8 cellular contexts compared by ENCODE assay signal in the genomic region with DNA sequence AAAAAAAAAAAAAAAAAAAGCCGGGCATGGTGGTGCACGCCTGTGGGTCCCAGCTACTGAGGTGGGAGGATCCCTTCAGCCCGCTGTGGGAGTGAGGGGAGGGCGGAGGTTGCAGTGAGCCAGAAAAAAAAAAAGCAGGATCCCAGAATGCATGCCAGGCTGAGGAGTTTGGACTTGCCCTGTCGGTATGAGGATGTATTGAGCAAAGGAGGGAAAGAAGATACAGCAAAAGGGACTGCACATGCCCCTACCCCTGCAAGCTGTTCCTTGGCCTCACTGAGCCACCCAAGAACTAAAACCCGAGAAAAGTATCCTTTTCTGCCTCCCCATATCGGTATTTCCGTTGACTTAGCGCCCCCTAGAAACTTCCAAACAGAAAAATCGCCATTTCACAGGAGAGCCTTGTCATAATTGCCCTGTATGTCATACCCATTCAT. TPM values are rescaled to one million over a fixed set of nuclear protein-coding genes. Genes with fewer than 3 reads are reported as not detected.
DNase-seq lines count a peak whose midpoint lies in the region; ATAC-seq and TF ChIP-seq lines count a peak whose summit lies in the region.

No MANE protein-coding gene starts in this region.

- 37 to 47% (median 43%) methylated on average over 10 of the region's 10 CpGs for WGBS in heart left ventricle, 4 donors

- TF ChIP-seq POLR2A in heart left ventricle (IDR thresholded peaks at IDR 0.05), result no peak

- no peak overlapping the region for H3K27ac Mint-ChIP-seq in activated CD4-positive, alpha-beta memory T cell treated with anti-CD3 and anti-CD28 coated beads for 36 hours
- no peak overlapping the region for H3K27ac Mint-ChIP-seq in activated CD4-positive, alpha-beta memory T cell treated with anti-CD3 and anti-CD28 coated beads, Interleukin-2, amount 10 ng/mL, durations not matched to agents 7 days and 5 days
- H3K27ac Mint-ChIP-seq in stimulated activated memory B cell treated with anti-CD40 and anti-IgM and Interleukin-4, amounts not matched to agents 10 μg/mL and 1 μg/mL and 100 μg/mL, for 72 hours, result peak overlapping the region; percentile 91

- H3K27ac ChIP-seq in heart left ventricle, result no peak overlapping the region

- H3K4me3 Mint-ChIP-seq in activated CD4-positive, alpha-beta memory T cell treated with anti-CD3 and anti-CD28 coated beads for 36 hours, result peak overlapping the region; percentile 45
- no peak overlapping the region for H3K4me3 Mint-ChIP-seq in activated CD4-positive, alpha-beta memory T cell treated with anti-CD3 and anti-CD28 coated beads, Interleukin-2, amount 10 ng/mL, durations not matched to agents 7 days and 5 days
- peak overlapping the region; percentile 23 for H3K4me3 Mint-ChIP-seq in stimulated activated memory B cell treated with anti-CD40 and anti-IgM and Interleukin-4, amounts not matched to agents 10 μg/mL and 1 μg/mL and 100 μg/mL, for 72 hours

- H3K27me3 Mint-ChIP-seq in activated CD4-positive, alpha-beta memory T cell treated with anti-CD3 and anti-CD28 coated beads for 36 hours, result no peaks in the 10 kb centered on the region
- peaks cover 2% of the 10 kb centered on the region for H3K27me3 Mint-ChIP-seq in activated CD4-positive, alpha-beta memory T cell treated with anti-CD3 and anti-CD28 coated beads, Interleukin-2, amount 10 ng/mL, durations not matched to agents 7 days and 5 days
- H3K27me3 Mint-ChIP-seq in stimulated activated memory B cell treated with anti-CD40 and anti-IgM and Interleukin-4, amounts not matched to agents 10 μg/mL and 1 μg/mL and 100 μg/mL, for 72 hours, result no peaks in the 10 kb centered on the region

- no peaks in the 10 kb centered on the region for H3K27me3 ChIP-seq in heart left ventricle

- no peaks in the 10 kb centered on the region for H3K9me3 ChIP-seq in heart left ventricle

- no peak for DNase-seq in activated CD4-positive, alpha-beta memory T cell treated with anti-CD3 and anti-CD28 coated beads for 36 hours
- no peak for DNase-seq in activated CD4-positive, alpha-beta memory T cell treated with anti-CD3 and anti-CD28 coated beads, Interleukin-2, amount 10 ng/mL, durations not matched to agents 7 days and 5 days
- DNase-seq in NCI-H69 (lab: John Stamatoyannopoulos, UW) (peak; percentile 74), dedifferentiated amniotic fluid mesenchymal stem cell (ENCODE audit: extremely low spot score) (peak; percentile 29), heart left ventricle (no peak)

- CTCF ChIA-PET in activated CD4-positive, alpha-beta memory T cell treated with anti-CD3 and anti-CD28 coated beads for 36 hours (lab: Charles Lee), result interaction anchor here (1.0 to 4.8 kb wide), 6 partner anchors 9 to 217 kb away, joined by 3 to 23 read pairs (median 6); partner anchors contain the start of gene MEF2D
- CTCF ChIA-PET in activated CD4-positive, alpha-beta memory T cell treated with anti-CD3 and anti-CD28 coated beads, Interleukin-2, amount 10 ng/mL, durations not matched to agents 7 days and 5 days (lab: Charles Lee), result interaction anchor here (0.7 to 1.5 kb wide), 3 partner anchors 122 to 168 kb away, joined by 3 to 6 read pairs (median 3); no protein-coding TSS in a partner anchor

- H3K36me3 ChIP-seq in heart left ventricle, result peaks cover 0 to 15% (median 11%) of the 10 kb centered on the region in 9 donors

- H3K4me1 ChIP-seq in heart left ventricle, result peaks cover 3 to 27% (median 14%) of the 10 kb centered on the region in 12 donors

- no peaks in the 10 kb centered on the region for H3K9me3 Mint-ChIP-seq in activated CD4-positive, alpha-beta memory T cell treated with anti-CD3 and anti-CD28 coated beads for 36 hours
- no peaks in the 10 kb centered on the region for H3K9me3 Mint-ChIP-seq in activated CD4-positive, alpha-beta memory T cell treated with anti-CD3 and anti-CD28 coated beads, Interleukin-2, amount 10 ng/mL, durations not matched to agents 7 days and 5 days
- H3K9me3 Mint-ChIP-seq in stimulated activated memory B cell treated with anti-CD40 and anti-IgM and Interleukin-4, amounts not matched to agents 10 μg/mL and 1 μg/mL and 100 μg/mL, for 72 hours, result no peaks in the 10 kb centered on the region

- peaks cover 38% of the 10 kb centered on the region for H3K4me1 Mint-ChIP-seq in activated CD4-positive, alpha-beta memory T cell treated with anti-CD3 and anti-CD28 coated beads for 36 hours (ENCODE audit: low read depth)
- peaks cover 35% of the 10 kb centered on the region for H3K4me1 Mint-ChIP-seq in activated CD4-positive, alpha-beta memory T cell treated with anti-CD3 and anti-CD28 coated beads, Interleukin-2, amount 10 ng/mL, durations not matched to agents 7 days and 5 days
- H3K4me1 Mint-ChIP-seq in stimulated activated memory B cell treated with anti-CD40 and anti-IgM and Interleukin-4, amounts not matched to agents 10 μg/mL and 1 μg/mL and 100 μg/mL, for 72 hours, result peaks cover 40% of the 10 kb centered on the region

- no peak overlapping the region for H3K4me3 ChIP-seq in heart left ventricle

- TF ChIP-seq CTCF in heart left ventricle (IDR thresholded peaks at IDR 0.05), result peak in 6 of 12 donors; percentile 17 to 37 (median 28)

- POLR2A ChIA-PET in activated CD4-positive, alpha-beta memory T cell treated with anti-CD3 and anti-CD28 coated beads for 36 hours (lab: Charles Lee), result interaction anchor here (1.0 kb wide), 1 partner anchor 11 kb away, joined by 3 read pairs; the partner anchor contains the start of gene NAXE
- POLR2A ChIA-PET in activated CD4-positive, alpha-beta memory T cell treated with anti-CD3 and anti-CD28 coated beads, Interleukin-2, amount 10 ng/mL, durations not matched to agents 7 days and 5 days (lab: Charles Lee), result interaction anchor here (0.9 kb wide), 1 partner anchor 10 kb away, joined by 4 read pairs; no protein-coding TSS in a partner anchor

- intact Hi-C loops in activated CD4-positive, alpha-beta memory T cell treated with anti-CD3 and anti-CD28 coated beads for 36 hours (cut with micrococcal nuclease), result loop anchor here (5.0 kb wide), 1 partner anchor 100 kb away; the partner anchor contains the start of gene MEF2D
- intact Hi-C loops in heart left ventricle (cut with DNase I), result loop anchor here in 5 of 10 donors (2.0 to 10.0 kb wide), 6 partner anchors 98 to 218 kb away; partner anchors contain the start of gene MEF2D (in 2 of the 5)

- ATAC-seq in stimulated activated memory B cell treated with anti-CD40 and anti-IgM and Interleukin-4, amounts not matched to agents 10 μg/mL and 1 μg/mL and 100 μg/mL, for 72 hours, result no peak
- no peak for ATAC-seq in HG02642 (IDR thresholded peaks at IDR 0.05; ENCODE audit: poor library complexity, unreplicated experiment)
- no peak for ATAC-seq in HG03342 (IDR thresholded peaks at IDR 0.05; ENCODE audit: unreplicated experiment)
- ATAC-seq in heart left ventricle, result no peak

- peaks cover 14% of the 10 kb centered on the region for H3K36me3 Mint-ChIP-seq in activated CD4-positive, alpha-beta memory T cell treated with anti-CD3 and anti-CD28 coated beads for 36 hours
- peaks cover 16% of the 10 kb centered on the region for H3K36me3 Mint-ChIP-seq in activated CD4-positive, alpha-beta memory T cell treated with anti-CD3 and anti-CD28 coated beads, Interleukin-2, amount 10 ng/mL, durations not matched to agents 7 days and 5 days (ENCODE audit: low read depth)
- H3K36me3 Mint-ChIP-seq in stimulated activated memory B cell treated with anti-CD40 and anti-IgM and Interleukin-4, amounts not matched to agents 10 μg/mL and 1 μg/mL and 100 μg/mL, for 72 hours, result peaks cover 8% of the 10 kb centered on the region

RNA-seq across cellular contexts. Expression of gene GPATCH4, which starts 1.3 kb away (rescaled TPM):
- total RNA-seq in activated CD4-positive, alpha-beta memory T cell treated with anti-CD3 and anti-CD28 coated beads for 36 hours, result 10 to 100 TPM; 40.2 to 43.2 TPM
- total RNA-seq in activated CD4-positive, alpha-beta memory T cell treated with anti-CD3 and anti-CD28 coated beads, Interleukin-2, amount 10 ng/mL, durations not matched to agents 7 days and 5 days, result 10 to 100 TPM; 19.0 to 20.6 TPM
- 10 to 100 TPM in 8 of 9 donors, 1 to 10 TPM in 1; 8.8 to 30.1 (median 12.6) TPM for total RNA-seq in heart left ventricle
- polyA plus RNA-seq in heart left ventricle, result 10 to 100 TPM; 21.6 to 67.5 TPM

RNA-seq across cellular contexts. Expression of gene NAXE, which starts 11.0 kb away (rescaled TPM):
- 10 to 100 TPM; 73.6 to 76.7 TPM for total RNA-seq in activated CD4-positive, alpha-beta memory T cell treated with anti-CD3 and anti-CD28 coated beads for 36 hours
- 10 to 100 TPM; 45.3 to 46.1 TPM for total RNA-seq in activated CD4-positive, alpha-beta memory T cell treated with anti-CD3 and anti-CD28 coated beads, Interleukin-2, amount 10 ng/mL, durations not matched to agents 7 days and 5 days
- total RNA-seq in heart left ventricle, result 100 to 1,000 TPM in 5 of 9 donors, 10 to 100 TPM in 4; 87.4 to 141 (median 111) TPM
- polyA plus RNA-seq in heart left ventricle, result 100 to 1,000 TPM in 1 of 2 donors, 10 to 100 TPM in 1; 75.8 to 101 TPM

RNA-seq across cellular contexts. Expression of gene HAPLN2, which starts 16.6 kb away (rescaled TPM):
- under 1 TPM; 0.21 to 0.34 TPM for total RNA-seq in activated CD4-positive, alpha-beta memory T cell treated with anti-CD3 and anti-CD28 coated beads for 36 hours
- total RNA-seq in activated CD4-positive, alpha-beta memory T cell treated with anti-CD3 and anti-CD28 coated beads, Interleukin-2, amount 10 ng/mL, durations not matched to agents 7 days and 5 days, result not detected
- 1 to 10 TPM in 4 of 9 donors, under 1 TPM in 5; 0.52 to 2.4 (median 0.95) TPM for total RNA-seq in heart left ventricle
- 1 to 10 TPM; 1.2 to 3.0 TPM for polyA plus RNA-seq in heart left ventricle

RNA-seq across cellular contexts. Expression of gene TTC24, which starts 23.1 kb away (rescaled TPM):
- total RNA-seq in activated CD4-positive, alpha-beta memory T cell treated with anti-CD3 and anti-CD28 coated beads for 36 hours, result under 1 TPM; 0.51 to 0.90 TPM
- total RNA-seq in activated CD4-positive, alpha-beta memory T cell treated with anti-CD3 and anti-CD28 coated beads, Interleukin-2, amount 10 ng/mL, durations not matched to agents 7 days and 5 days, result under 1 TPM in 1 of 2 experiments, not detected in 1; 0.38 TPM
- total RNA-seq in heart left ventricle, result under 1 TPM in 1 of 9 donors, not detected in 8; 0.19 TPM
- not detected for polyA plus RNA-seq in heart left ventricle

RNA-seq across cellular contexts. Expression of gene IQGAP3, which starts 30.2 kb away (rescaled TPM):
- total RNA-seq in activated CD4-positive, alpha-beta memory T cell treated with anti-CD3 and anti-CD28 coated beads for 36 hours, result 10 to 100 TPM; 16.9 to 19.3 TPM
- total RNA-seq in activated CD4-positive, alpha-beta memory T cell treated with anti-CD3 and anti-CD28 coated beads, Interleukin-2, amount 10 ng/mL, durations not matched to agents 7 days and 5 days, result 10 to 100 TPM; 18.4 to 19.7 TPM
- 1 to 10 TPM in 2 of 9 donors, under 1 TPM in 7; 0.09 to 5.1 (median 0.27) TPM for total RNA-seq in heart left ventricle
- polyA plus RNA-seq in heart left ventricle, result under 1 TPM; 0.11 to 0.25 TPM

Comparison
In these comparisons a context has a peak if more than half of its experiments do, and no peak if none do; other contexts are left out.
1. DNase-seq: peak in NCI-H69 (single experiment) and dedifferentiated amniotic fluid mesenchymal stem cell (single experiment); none in activated CD4-positive, alpha-beta memory T cell treated with anti-CD3 and anti-CD28 coated beads for 36 hours (single experiment), activated CD4-positive, alpha-beta memory T cell treated with anti-CD3 and anti-CD28 coated beads, Interleukin-2, amount 10 ng/mL, durations not matched to agents 7 days and 5 days (single experiment) and heart left ventricle (0 of 5).